1 cellular context compared by ENCODE assay signal in the genomic region with DNA sequence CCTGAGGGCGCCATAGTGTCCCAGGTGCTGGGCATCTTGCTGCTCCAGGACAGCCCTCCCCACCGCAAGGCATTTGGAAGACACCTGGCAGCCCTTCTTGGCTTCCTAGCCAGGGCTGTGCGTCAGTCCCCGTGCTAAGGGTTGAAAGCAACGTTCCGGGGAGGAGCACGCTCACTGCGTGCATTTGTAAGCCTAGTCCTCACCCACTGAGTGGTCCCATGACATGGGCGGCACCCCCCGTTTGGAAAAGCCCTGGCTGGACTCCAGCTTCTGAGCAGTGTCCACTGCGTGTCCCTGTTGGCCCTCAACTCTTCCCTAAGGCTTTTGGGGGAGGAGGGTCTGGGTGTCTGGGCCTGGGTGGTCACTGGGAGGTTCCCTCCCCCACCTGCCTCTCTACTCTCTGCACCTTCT.
TF ChIP-seq lines count a peak whose summit lies in the region.

No MANE protein-coding gene starts in this region.

TF ChIP-seq in H1, 55 proteins besides CTCF, POLR2A, EP300 and RAD21 (continued from another document):
- TF ChIP-seq, protein P1, sequence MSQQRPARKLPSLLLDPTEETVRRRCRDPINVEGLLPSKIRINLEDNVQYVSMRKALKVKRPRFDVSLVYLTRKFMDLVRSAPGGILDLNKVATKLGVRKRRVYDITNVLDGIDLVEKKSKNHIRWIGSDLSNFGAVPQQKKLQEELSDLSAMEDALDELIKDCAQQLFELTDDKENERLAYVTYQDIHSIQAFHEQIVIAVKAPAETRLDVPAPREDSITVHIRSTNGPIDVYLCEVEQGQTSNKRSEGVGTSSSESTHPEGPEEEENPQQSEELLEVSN (IDR thresholded peaks at IDR 0.05), result no peak
- TF ChIP-seq ZNF274 (IDR thresholded peaks at IDR 0.05; ENCODE audit: borderline replicate concordance, extremely low read depth, low read length), result no peak
